Comparison of ENCODE assay signal across 16 cellular contexts in genomic region chr7:66183700-66184099, GRCh38. TPM values are rescaled to one million over a fixed set of nuclear protein-coding genes. Genes with fewer than 3 reads are reported as not detected.
DNase-seq lines count a peak whose midpoint lies in the region; ATAC-seq and TF ChIP-seq lines count a peak whose summit lies in the region.
"Had no signal": no experiment of that assay in that cellular context is flagged by ENCODE, and none has a peak within 500 bp of the region (broad histone marks: within the 10 kb centered on the region; RNA-seq: fewer than 3 reads in every experiment).

No MANE protein-coding gene starts in this region.

- ATAC-seq in upper lobe of left lung (ENCODE audit: low FRiP score in 2 of 2) (peak; percentile 45 to 69), HG03175 (IDR thresholded peaks at IDR 0.05; ENCODE audit: unreplicated experiment) (no peak)
- ATAC-seq: GM12878 had no signal

- TF ChIP-seq POLR2A in breast epithelium (IDR thresholded peaks at IDR 0.05) (no peak), upper lobe of left lung (IDR thresholded peaks at IDR 0.05) (no peak)

- CTCF ChIA-PET in mammary epithelial cell (lab: Charles Lee; ENCODE audit: low non-redundant PET) = no interaction called here

- H3K36me3 ChIP-seq in mammary epithelial cell (ENCODE audit: insufficient read depth, low read length) = no peaks in the 10 kb centered on the region
- no peaks in the 10 kb centered on the region for H3K36me3 ChIP-seq in breast epithelium
- H3K36me3 ChIP-seq in kidney epithelial cell (ENCODE audit: control insufficient read depth, insufficient read depth, low read length) = no peaks in the 10 kb centered on the region
- no peaks in the 10 kb centered on the region for H3K36me3 ChIP-seq in upper lobe of left lung
- H3K36me3 ChIP-seq: sigmoid colon, tibial artery had no signal

- no peak overlapping the region for H2AFZ ChIP-seq in mammary epithelial cell (ENCODE audit: low read depth, low read length)

- in situ Hi-C loops in mammary epithelial cell (cut with MboI; ENCODE audit: low sequenced_read_pairs in 2 of 2) (no loop called here), astrocyte of the spinal cord (cut with HindIII; ENCODE audit: low sequenced_read_pairs) (no loop called here)

- no peak overlapping the region for H3K4me2 ChIP-seq in mammary epithelial cell (ENCODE audit: insufficient read depth, low read depth, low read length)

- dilution Hi-C loops in mammary epithelial cell (cut with HindIII; ENCODE audit: low sequenced_read_pairs) = no loop called here

- TF ChIP-seq EP300 in upper lobe of left lung (IDR thresholded peaks at IDR 0.05) = peak in 1 of 4 donors; percentile 22

- H4K20me1 ChIP-seq in mammary epithelial cell (ENCODE audit: insufficient read depth, low read length) = no peaks in the 10 kb centered on the region

- H3K9me3 ChIP-seq in mammary epithelial cell (replicated peaks; ENCODE audit: insufficient read depth, low read length) (no peaks in the 10 kb centered on the region), breast epithelium (no peaks in the 10 kb centered on the region), upper lobe of left lung (no peaks in the 10 kb centered on the region)
- H3K9me3 ChIP-seq: sigmoid colon, tibial artery had no signal

- H3K4me3 ChIP-seq in mammary epithelial cell (replicated peaks in 1 of 3; ENCODE audit: insufficient read depth in 1 of 3, low read depth in 2 of 3, low read length in 3 of 3) = no peak overlapping the region
- H3K4me3 ChIP-seq in breast epithelium = no peak overlapping the region
- no peak overlapping the region for H3K4me3 ChIP-seq in astrocyte of the spinal cord (ENCODE audit: low read depth, low read length)
- H3K4me3 ChIP-seq in kidney epithelial cell (ENCODE audit: low read depth, low read length) = no peak overlapping the region
- no peak overlapping the region for H3K4me3 ChIP-seq in upper lobe of left lung
- H3K4me3 ChIP-seq: GM12878, sigmoid colon, SK-N-MC, tibial artery had no signal

- no TSS peak for BruUV-seq in mammary epithelial cell (replicated peaks; lab: Mats Ljungman, UMichigan)

- H3K27me3 ChIP-seq in mammary epithelial cell (ENCODE audit: insufficient read depth, low read length) = no peaks in the 10 kb centered on the region
- no peaks in the 10 kb centered on the region for H3K27me3 ChIP-seq in breast epithelium
- H3K27me3 ChIP-seq in kidney epithelial cell (ENCODE audit: control insufficient read depth, insufficient read depth, low read length) = no peaks in the 10 kb centered on the region
- H3K27me3 ChIP-seq in upper lobe of left lung = no peaks in the 10 kb centered on the region
- H3K27me3 ChIP-seq: sigmoid colon, tibial artery had no signal

- intact Hi-C loops in mammary epithelial cell (cut with micrococcal nuclease) = no loop called here
- intact Hi-C loops in breast epithelium (cut with DNase I; ENCODE audit: low total_unique reads) = no loop called here

- H3K4me1 ChIP-seq in mammary epithelial cell (ENCODE audit: insufficient read depth, low read length) = no peaks in the 10 kb centered on the region
- H3K4me1 ChIP-seq in breast epithelium = no peaks in the 10 kb centered on the region
- peaks cover 0 to 6% (median 0%) of the 10 kb centered on the region in 4 donors for H3K4me1 ChIP-seq in upper lobe of left lung
- H3K4me1 ChIP-seq: sigmoid colon, tibial artery had no signal

- DNase-seq in mammary epithelial cell = peak; percentile 61
- no peak for DNase-seq in breast epithelium (ENCODE audit: low spot score in 2 of 2)
- DNase-seq in astrocyte of the spinal cord (ENCODE audit: low read depth, low spot score) = peak; percentile 59
- peak; percentile 59 for DNase-seq in kidney epithelial cell (ENCODE audit: low read depth)
- no peak for DNase-seq in upper lobe of left lung
- no peak for DNase-seq in stimulated activated CD4-positive, alpha-beta T cell treated with anti-CD3 and anti-CD28 coated beads, Interleukin-4, amount 100 ng/mL, for 4 hours
- DNase-seq in HUDEP-2 (lab: John Stamatoyannopoulos, UW; ENCODE audit: unreplicated experiment in 76 of 76) = no peak
- DNase-seq: activated CD4-positive, alpha-beta T cell treated with anti-CD3 and anti-CD28 coated beads for 1 hour; NCI-H146; NCI-H82; sigmoid colon; tibial artery had no signal

- no peak for TF ChIP-seq CTCF in mammary epithelial cell (conservative IDR thresholded peaks at IDR 0.05 in 1 of 2, IDR thresholded peaks at IDR 0.05 in 1 of 2; ENCODE audit: extremely low read depth in 1 of 2, insufficient read depth in 1 of 2, low read depth in 1 of 2, low read length in 2 of 2)
- no peak for TF ChIP-seq CTCF in breast epithelium (IDR thresholded peaks at IDR 0.05)
- no peak for TF ChIP-seq CTCF in astrocyte of the spinal cord (IDR thresholded peaks at IDR 0.05; ENCODE audit: low read depth, low read length)
- no peak for TF ChIP-seq CTCF in kidney epithelial cell (IDR thresholded peaks at IDR 0.05; ENCODE audit: insufficient read depth, low read length, poor library complexity, severe bottlenecking)
- no peak for TF ChIP-seq CTCF in upper lobe of left lung (IDR thresholded peaks at IDR 0.05)

- H3K9ac ChIP-seq in mammary epithelial cell (ENCODE audit: insufficient read depth, low read length) = no peak overlapping the region

- H3K79me2 ChIP-seq in mammary epithelial cell (ENCODE audit: insufficient read depth, low read length) = no peaks in the 10 kb centered on the region

- 93% methylated on average over 2 of the region's 2 CpGs for WGBS in mammary epithelial cell (ENCODE audit: low coverage, missing lambda C conversion rate)
- 75 to 86% methylated on average over 2 of the region's 2 CpGs for WGBS in upper lobe of left lung, 2 donors

- no peak overlapping the region for H3K27ac ChIP-seq in mammary epithelial cell (ENCODE audit: insufficient read depth, low read depth, low read length)
- no peak overlapping the region for H3K27ac ChIP-seq in breast epithelium
- H3K27ac ChIP-seq in upper lobe of left lung = peak overlapping the region in 2 of 4 donors; percentile 37 to 48
- H3K27ac ChIP-seq: 22Rv1, sigmoid colon, SK-N-MC, tibial artery had no signal

RNA-seq across cellular contexts. Expression of gene TPST1, which starts 21.4 kb away (rescaled TPM):
- 10 to 100 TPM; 36.8 to 90.7 TPM for total RNA-seq in mammary epithelial cell
- polyA plus RNA-seq in mammary epithelial cell = 40.2 TPM
- polyA minus RNA-seq in mammary epithelial cell = 52.2 TPM
- total RNA-seq in breast epithelium = 10 to 100 TPM; 23.2 to 34.4 (median 23.3) TPM
- total RNA-seq in kidney epithelial cell = 34.4 and 42.9 TPM in 2 replicates
- 10 to 100 TPM; 17.1 to 69.1 (median 19.0) TPM for total RNA-seq in upper lobe of left lung

Comparison
In these comparisons a context has a peak if more than half of its experiments do, and no peak if none do; other contexts are left out.
1. DNase-seq: peak in mammary epithelial cell (single experiment), astrocyte of the spinal cord (single experiment) and kidney epithelial cell (single experiment); none in breast epithelium (0 of 2), upper lobe of left lung (0 of 2), stimulated activated CD4-positive, alpha-beta T cell treated with anti-CD3 and anti-CD28 coated beads, Interleukin-4, amount 100 ng/mL, for 4 hours (0 of 2) and HUDEP-2 (0 of 76).